Comparison of ENCODE assay signal across 1 cellular context in the genomic region with DNA sequence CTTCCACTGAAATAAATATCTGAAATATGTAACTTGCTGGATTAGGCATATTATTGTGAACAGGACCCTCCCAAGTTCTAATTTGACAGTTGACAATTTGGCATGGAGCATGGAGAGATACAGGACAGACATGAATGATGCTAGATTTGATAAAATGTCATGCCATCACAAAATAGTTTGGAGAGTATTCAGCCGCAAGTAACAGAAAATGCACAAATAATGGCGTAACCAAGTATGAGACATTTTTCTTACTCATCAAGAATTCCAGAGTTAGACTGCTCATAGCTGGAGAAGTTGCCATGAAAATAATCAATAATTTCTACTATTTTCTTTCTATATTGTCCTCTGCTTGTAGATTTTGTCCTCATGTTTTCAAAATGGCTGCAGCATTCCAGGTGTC.
TF ChIP-seq lines count a peak whose summit lies in the region.

No MANE protein-coding gene starts in this region.

TF ChIP-seq in IMR-90, 13 proteins besides CTCF, POLR2A, EP300 and RAD21:
- TF ChIP-seq RFX5 (IDR thresholded peaks at IDR 0.05; ENCODE audit: low read depth, low read length), result no peak
TF ChIP-seq in IMR-90: peak in this region for 0.
